8 cellular contexts compared by ENCODE assay signal in genomic region chr20:50541606-50542041, GRCh38. TPM values are rescaled to one million over a fixed set of nuclear protein-coding genes. Genes with fewer than 3 reads are reported as not detected.
DNase-seq lines count a peak whose midpoint lies in the region; ATAC-seq and TF ChIP-seq lines count a peak whose summit lies in the region.

No MANE protein-coding gene starts in this region.

- H3K4me2 ChIP-seq in parathyroid adenoma (ENCODE audit: low read length) = no peak overlapping the region

- no peak overlapping the region for H3K9ac ChIP-seq in parathyroid adenoma

- ATAC-seq in GM18520 (IDR thresholded peaks at IDR 0.05; ENCODE audit: unreplicated experiment) = peak; percentile 32
- ATAC-seq in HG03095 (IDR thresholded peaks at IDR 0.05; ENCODE audit: unreplicated experiment) = peak; percentile 41
- no peak for ATAC-seq in HG03025 (IDR thresholded peaks at IDR 0.05; ENCODE audit: low FRiP score, unreplicated experiment)

- H3K36me3 ChIP-seq in parathyroid adenoma (ENCODE audit: control insufficient read depth, insufficient read depth, low read length) = no peaks in the 10 kb centered on the region

- no peaks in the 10 kb centered on the region for H3K9me3 ChIP-seq in parathyroid adenoma (ENCODE audit: control insufficient read depth, low read length)

- no peak for TF ChIP-seq CTCF in parathyroid adenoma (IDR thresholded peaks at IDR 0.05)
- TF ChIP-seq CTCF in GM10248 (IDR thresholded peaks at IDR 0.05; ENCODE audit: control extremely low read depth, extremely low read depth, low read depth, missing control alignments) = no peak

- H3K4me1 ChIP-seq in parathyroid adenoma = peaks cover 30% of the 10 kb centered on the region

- peaks cover 82% of the 10 kb centered on the region for H3K79me2 ChIP-seq in parathyroid adenoma

- CTCF ChIA-PET in GM10248 (lab: Yijun Ruan, JAX) = interaction anchor here (0.8 to 2.7 kb wide), 8 partner anchors 9 to 58 kb away, joined by 4 to 14 read pairs (median 6); partner anchors contain the start of gene PTPN1

- DNase-seq in H4 (ENCODE audit: low spot score) = no peak
- no peak for DNase-seq in stimulated activated CD4-positive, alpha-beta T cell treated with anti-CD3 and anti-CD28 coated beads, Interleukin-1b, Interleukin-23, amount 100 ng/mL, for 48 hours
- no peak for DNase-seq in GM10248 (ENCODE audit: extremely low spot score)

- POLR2A ChIA-PET in GM10248 (lab: Yijun Ruan, JAX) = interaction anchor here (0.6 to 1.2 kb wide), 2 partner anchors 16 to 1352 kb away, joined by 3 to 10 read pairs; no protein-coding TSS in a partner anchor

- H2AFZ ChIP-seq in parathyroid adenoma = no peak overlapping the region

- no peak overlapping the region for H3K4me3 ChIP-seq in parathyroid adenoma (ENCODE audit: low read depth, low read length)

- H3K27ac ChIP-seq in angular gyrus (ENCODE audit: low read depth, low read length) (peak overlapping the region; percentile 14), parathyroid adenoma (peak overlapping the region; percentile 43)

- no peaks in the 10 kb centered on the region for H3K27me3 ChIP-seq in parathyroid adenoma (ENCODE audit: control insufficient read depth, insufficient read depth, low read length)

RNA-seq across cellular contexts. Expression of gene PTPN1, which starts 31.4 kb away (rescaled TPM):
- total RNA-seq in H4 (2014; rRNA removed; shearing (Covaris generic)) = 22.8 TPM in 2 replicates
